ENCODE assay signal across 2 cellular contexts in genomic region chr13:66926200-66926850, GRCh38.
TF ChIP-seq lines count a peak whose summit lies in the region.

No MANE protein-coding gene starts in this region.

TF ChIP-seq in A549, 52 proteins besides CTCF, POLR2A, EP300 and RAD21 (continued from another document):
- TF ChIP-seq, protein P1, sequence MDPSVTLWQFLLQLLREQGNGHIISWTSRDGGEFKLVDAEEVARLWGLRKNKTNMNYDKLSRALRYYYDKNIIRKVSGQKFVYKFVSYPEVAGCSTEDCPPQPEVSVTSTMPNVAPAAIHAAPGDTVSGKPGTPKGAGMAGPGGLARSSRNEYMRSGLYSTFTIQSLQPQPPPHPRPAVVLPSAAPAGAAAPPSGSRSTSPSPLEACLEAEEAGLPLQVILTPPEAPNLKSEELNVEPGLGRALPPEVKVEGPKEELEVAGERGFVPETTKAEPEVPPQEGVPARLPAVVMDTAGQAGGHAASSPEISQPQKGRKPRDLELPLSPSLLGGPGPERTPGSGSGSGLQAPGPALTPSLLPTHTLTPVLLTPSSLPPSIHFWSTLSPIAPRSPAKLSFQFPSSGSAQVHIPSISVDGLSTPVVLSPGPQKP (IDR thresholded peaks at IDR 0.05; ENCODE audit: low read depth, low read length) = no peak
- TF ChIP-seq, protein P2, sequence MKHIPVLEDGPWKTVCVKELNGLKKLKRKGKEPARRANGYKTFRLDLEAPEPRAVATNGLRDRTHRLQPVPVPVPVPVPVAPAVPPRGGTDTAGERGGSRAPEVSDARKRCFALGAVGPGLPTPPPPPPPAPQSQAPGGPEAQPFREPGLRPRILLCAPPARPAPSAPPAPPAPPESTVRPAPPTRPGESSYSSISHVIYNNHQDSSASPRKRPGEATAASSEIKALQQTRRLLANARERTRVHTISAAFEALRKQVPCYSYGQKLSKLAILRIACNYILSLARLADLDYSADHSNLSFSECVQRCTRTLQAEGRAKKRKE (CRISPR knock-in tag; IDR thresholded peaks at IDR 0.05; ENCODE audit: low read depth) = no peak
- TF ChIP-seq POLR2AphosphoS2 (conservative IDR thresholded peaks at IDR 0.05; ENCODE audit: low read length) = no peak

TF ChIP-seq in HEK293, 187 proteins besides CTCF, POLR2A, EP300 and RAD21 (continued from another document):
- TF ChIP-seq, protein P3, sequence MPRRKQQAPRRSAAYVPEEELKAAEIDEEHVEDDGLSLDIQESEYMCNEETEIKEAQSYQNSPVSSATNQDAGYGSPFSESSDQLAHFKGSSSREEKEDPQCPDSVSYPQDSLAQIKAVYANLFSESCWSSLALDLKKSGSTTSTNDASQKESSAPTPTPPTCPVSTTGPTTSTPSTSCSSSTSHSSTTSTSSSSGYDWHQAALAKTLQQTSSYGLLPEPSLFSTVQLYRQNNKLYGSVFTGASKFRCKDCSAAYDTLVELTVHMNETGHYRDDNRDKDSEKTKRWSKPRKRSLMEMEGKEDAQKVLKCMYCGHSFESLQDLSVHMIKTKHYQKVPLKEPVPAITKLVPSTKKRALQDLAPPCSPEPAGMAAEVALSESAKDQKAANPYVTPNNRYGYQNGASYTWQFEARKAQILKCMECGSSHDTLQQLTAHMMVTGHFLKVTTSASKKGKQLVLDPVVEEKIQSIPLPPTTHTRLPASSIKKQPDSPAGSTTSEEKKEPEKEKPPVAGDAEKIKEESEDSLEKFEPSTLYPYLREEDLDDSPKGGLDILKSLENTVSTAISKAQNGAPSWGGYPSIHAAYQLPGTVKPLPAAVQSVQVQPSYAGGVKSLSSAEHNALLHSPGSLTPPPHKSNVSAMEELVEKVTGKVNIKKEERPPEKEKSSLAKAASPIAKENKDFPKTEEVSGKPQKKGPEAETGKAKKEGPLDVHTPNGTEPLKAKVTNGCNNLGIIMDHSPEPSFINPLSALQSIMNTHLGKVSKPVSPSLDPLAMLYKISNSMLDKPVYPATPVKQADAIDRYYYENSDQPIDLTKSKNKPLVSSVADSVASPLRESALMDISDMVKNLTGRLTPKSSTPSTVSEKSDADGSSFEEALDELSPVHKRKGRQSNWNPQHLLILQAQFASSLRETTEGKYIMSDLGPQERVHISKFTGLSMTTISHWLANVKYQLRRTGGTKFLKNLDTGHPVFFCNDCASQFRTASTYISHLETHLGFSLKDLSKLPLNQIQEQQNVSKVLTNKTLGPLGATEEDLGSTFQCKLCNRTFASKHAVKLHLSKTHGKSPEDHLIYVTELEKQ (tag by site-specific recombination; IDR thresholded peaks at IDR 0.05; ENCODE audit: borderline replicate concordance) = peak; percentile 50; the same call in 1 of the 2 replicates
- peak; percentile 63 for TF ChIP-seq WT1 (tag by site-specific recombination; IDR thresholded peaks at IDR 0.05)
- no peak for TF ChIP-seq ZNF266 (tag by site-specific recombination; IDR thresholded peaks at IDR 0.05; ENCODE audit: low read depth)
